Comparison of ENCODE assay signal across 9 cellular contexts in genomic region chr3:54988302-54989022, GRCh38.
DNase-seq lines count a peak whose midpoint lies in the region; TF ChIP-seq lines count a peak whose summit lies in the region.
"Had no signal": no experiment of that assay in that cellular context is flagged by ENCODE, and none has a peak within 500 bp of the region (broad histone marks: within the 10 kb centered on the region; RNA-seq: fewer than 3 reads in every experiment).

No MANE protein-coding gene starts in this region.

- intact Hi-C loops in CD14-positive monocyte (cut with micrococcal nuclease) = no loop called here
- intact Hi-C loops in activated naive CD4-positive, alpha-beta T cell treated with anti-CD3 and anti-CD28 coated beads for 36 hours (cut with micrococcal nuclease) = no loop called here

- no peaks in the 10 kb centered on the region for H3K9me3 ChIP-seq in CD8-positive, alpha-beta memory T cell (ENCODE audit: low read length)

- H3K4me3 Mint-ChIP-seq in CD14-positive monocyte = peak overlapping the region; percentile 32 to 73
- H3K4me3 Mint-ChIP-seq in osteocyte (ENCODE audit: unreplicated experiment) = no peak overlapping the region
- no peak overlapping the region for H3K4me3 Mint-ChIP-seq in CD8-positive, alpha-beta memory T cell
- H3K4me3 Mint-ChIP-seq in activated naive CD4-positive, alpha-beta T cell treated with anti-CD3 and anti-CD28 coated beads for 36 hours = no peak overlapping the region

- peak overlapping the region; percentile 81 to 95 (median 89) for H3K27ac Mint-ChIP-seq in CD14-positive monocyte
- peak overlapping the region; percentile 71 for H3K27ac Mint-ChIP-seq in osteocyte (ENCODE audit: unreplicated experiment)
- no peak overlapping the region for H3K27ac Mint-ChIP-seq in CD8-positive, alpha-beta memory T cell
- H3K27ac Mint-ChIP-seq in activated naive CD4-positive, alpha-beta T cell treated with anti-CD3 and anti-CD28 coated beads for 36 hours = no peak overlapping the region

- no peaks in the 10 kb centered on the region for H3K4me1 ChIP-seq in CD8-positive, alpha-beta memory T cell (ENCODE audit: insufficient read depth, low read length)

- peaks cover 28 to 58% of the 10 kb centered on the region in 2 donors for H3K36me3 Mint-ChIP-seq in CD14-positive monocyte
- H3K36me3 Mint-ChIP-seq in osteocyte (ENCODE audit: unreplicated experiment) = no peaks in the 10 kb centered on the region
- H3K36me3 Mint-ChIP-seq in CD8-positive, alpha-beta memory T cell = no peaks in the 10 kb centered on the region
- H3K36me3 Mint-ChIP-seq in activated naive CD4-positive, alpha-beta T cell treated with anti-CD3 and anti-CD28 coated beads for 36 hours (ENCODE audit: low read depth) = no peaks in the 10 kb centered on the region

- H3K27me3 Mint-ChIP-seq in CD14-positive monocyte (ENCODE audit: low read depth in 3 of 3) = no peaks in the 10 kb centered on the region
- no peaks in the 10 kb centered on the region for H3K27me3 Mint-ChIP-seq in osteocyte (ENCODE audit: unreplicated experiment)
- peaks cover 0 to 2% of the 10 kb centered on the region in 2 donors for H3K27me3 Mint-ChIP-seq in CD8-positive, alpha-beta memory T cell
- H3K27me3 Mint-ChIP-seq in activated naive CD4-positive, alpha-beta T cell treated with anti-CD3 and anti-CD28 coated beads for 36 hours (ENCODE audit: low read depth) = no peaks in the 10 kb centered on the region

- no peak overlapping the region for H3K27ac ChIP-seq in CD8-positive, alpha-beta memory T cell (ENCODE audit: low read depth, low read length)

- no peak overlapping the region for H3K4me3 ChIP-seq in fibroblast of pulmonary artery (replicated peaks; ENCODE audit: low read depth, low read length)
- no peak overlapping the region for H3K4me3 ChIP-seq in CD8-positive, alpha-beta memory T cell (ENCODE audit: low read length)

- CTCF ChIA-PET in CD8-positive, alpha-beta memory T cell (lab: Charles Lee) = no interaction called here
- CTCF ChIA-PET in activated naive CD4-positive, alpha-beta T cell treated with anti-CD3 and anti-CD28 coated beads for 36 hours (lab: Charles Lee) = no interaction called here

- H3K9me3 Mint-ChIP-seq in CD14-positive monocyte = peaks cover 0 to 3% (median 0%) of the 10 kb centered on the region in 7 donors
- no peaks in the 10 kb centered on the region for H3K9me3 Mint-ChIP-seq in osteocyte (ENCODE audit: unreplicated experiment)
- peaks cover 0 to 4% (median 0%) of the 10 kb centered on the region in 5 donors for H3K9me3 Mint-ChIP-seq in CD8-positive, alpha-beta memory T cell
- peaks cover 2% of the 10 kb centered on the region for H3K9me3 Mint-ChIP-seq in activated naive CD4-positive, alpha-beta T cell treated with anti-CD3 and anti-CD28 coated beads for 36 hours

- DNase-seq in CD14-positive monocyte (ENCODE audit: low spot score) (no peak), NCI-H69 (lab: John Stamatoyannopoulos, UW) (peak; percentile 7), fibroblast of pulmonary artery (ENCODE audit: low read depth) (peak; percentile 95), osteocyte (ENCODE audit: extremely low spot score, unreplicated experiment) (no peak), SW 1271 (lab: John Stamatoyannopoulos, UW) (no peak)
- DNase-seq in CD8-positive, alpha-beta memory T cell = no peak
- no peak for DNase-seq in activated naive CD4-positive, alpha-beta T cell treated with anti-CD3 and anti-CD28 coated beads for 36 hours
- DNase-seq in activated effector memory CD4-positive, alpha-beta T cell treated with Interleukin-2 at 50 U/mL for 16 hours = no peak
- DNase-seq: Calu3 had no signal

- TF ChIP-seq CTCF in CD14-positive monocyte (IDR thresholded peaks at IDR 0.05) (no peak), fibroblast of pulmonary artery (IDR thresholded peaks at IDR 0.05; ENCODE audit: low read length, missing control alignments) (no peak), osteocyte (IDR thresholded peaks at IDR 0.05) (no peak)

- no peaks in the 10 kb centered on the region for H3K27me3 ChIP-seq in CD8-positive, alpha-beta memory T cell (ENCODE audit: insufficient read depth, low read length, poor library complexity, severe bottlenecking)

- POLR2A ChIA-PET in CD8-positive, alpha-beta memory T cell (lab: Charles Lee) = no interaction called here

- no peaks in the 10 kb centered on the region for H3K36me3 ChIP-seq in CD8-positive, alpha-beta memory T cell (ENCODE audit: insufficient read depth, low read length)

- peaks cover 58% of the 10 kb centered on the region for H3K4me1 Mint-ChIP-seq in CD14-positive monocyte
- peaks cover 28% of the 10 kb centered on the region for H3K4me1 Mint-ChIP-seq in osteocyte (ENCODE audit: unreplicated experiment)
- no peaks in the 10 kb centered on the region for H3K4me1 Mint-ChIP-seq in CD8-positive, alpha-beta memory T cell
- no peaks in the 10 kb centered on the region for H3K4me1 Mint-ChIP-seq in activated naive CD4-positive, alpha-beta T cell treated with anti-CD3 and anti-CD28 coated beads for 36 hours (ENCODE audit: low read depth)

Comparison
In these comparisons a context has a peak if more than half of its experiments do, and no peak if none do; other contexts are left out.
1. DNase-seq: peak in NCI-H69 (single experiment) and fibroblast of pulmonary artery (single experiment); none in CD14-positive monocyte (single experiment), osteocyte (single experiment), CD8-positive, alpha-beta memory T cell (0 of 5), activated naive CD4-positive, alpha-beta T cell treated with anti-CD3 and anti-CD28 coated beads for 36 hours (single experiment), SW 1271 (0 of 2) and activated effector memory CD4-positive, alpha-beta T cell treated with Interleukin-2 at 50 U/mL for 16 hours (single experiment).
2. H3K27ac Mint-ChIP-seq: peak in CD14-positive monocyte (7 of 7) and osteocyte (single experiment); none in CD8-positive, alpha-beta memory T cell (0 of 8) and activated naive CD4-positive, alpha-beta T cell treated with anti-CD3 and anti-CD28 coated beads for 36 hours (single experiment).
3. H3K4me3 Mint-ChIP-seq: peak in CD14-positive monocyte (2 of 2); none in osteocyte (single experiment), CD8-positive, alpha-beta memory T cell (0 of 7) and activated naive CD4-positive, alpha-beta T cell treated with anti-CD3 and anti-CD28 coated beads for 36 hours (single experiment).